ENCODE assay signal across 24 cellular contexts in genomic region chr9:75109210-75109839, GRCh38. TPM values are rescaled to one million over a fixed set of nuclear protein-coding genes. Genes with fewer than 3 reads are reported as not detected.
DNase-seq lines count a peak whose midpoint lies in the region; ATAC-seq, FAIRE-seq and TF ChIP-seq lines count a peak whose summit lies in the region.
"Had no signal": no experiment of that assay in that cellular context is flagged by ENCODE, and none has a peak within 500 bp of the region (broad histone marks: within the 10 kb centered on the region; RNA-seq: fewer than 3 reads in every experiment).

No MANE protein-coding gene starts in this region.

- peak overlapping the region in 7 of 8 donors; percentile 24 to 93 (median 87) for H3K27ac Mint-ChIP-seq in CD8-positive, alpha-beta memory T cell
- H3K27ac Mint-ChIP-seq: stimulated activated naive B cell treated with anti-CD40 and anti-IgM and Interleukin-4, amounts not matched to agents 10 μg/mL and 1 μg/mL and 100 μg/mL, for 72 hours; WTC11 had no signal

- no peak for TF ChIP-seq EP300 in K562 (IDR thresholded peaks at IDR 0.05; ENCODE audit: low read length)

- H3K4me3 ChIP-seq in CD8-positive, alpha-beta memory T cell (ENCODE audit: low read length) = no peak overlapping the region
- H3K4me3 ChIP-seq in K562 = no peak overlapping the region
- no peak overlapping the region for H3K4me3 ChIP-seq in fibroblast of villous mesenchyme (ENCODE audit: low read depth, low read length)
- H3K4me3 ChIP-seq: colonic mucosa, sigmoid colon, testis had no signal

- H2AFZ ChIP-seq in K562 (ENCODE audit: low read depth, low read length) = no peak overlapping the region

- ATAC-seq in K562 (no peak), omental fat pad (ENCODE audit: low FRiP score) (peak; percentile 42), GM18909 (IDR thresholded peaks at IDR 0.05; ENCODE audit: poor library complexity, unreplicated experiment) (no peak), HG03175 (IDR thresholded peaks at IDR 0.05; ENCODE audit: unreplicated experiment) (no peak)
- ATAC-seq: activated naive CD8-positive, alpha-beta T cell treated with anti-CD3 and anti-CD28 coated beads, Interleukin-2, amount 50 U/mL, for 24 hours; stimulated activated naive B cell treated with anti-CD40 and anti-IgM and Interleukin-4, amounts not matched to agents 10 μg/mL and 1 μg/mL and 100 μg/mL, for 72 hours; WTC11 had no signal

- no peaks in the 10 kb centered on the region for H3K79me2 ChIP-seq in K562 (ENCODE audit: control insufficient read depth, insufficient read depth, low read length)

- H3K36me3 Mint-ChIP-seq in CD8-positive, alpha-beta memory T cell = peaks cover 3 to 16% (median 4%) of the 10 kb centered on the region in 3 donors
- H3K36me3 Mint-ChIP-seq: WTC11 had no signal

- no peaks in the 10 kb centered on the region for H3K9me3 ChIP-seq in CD8-positive, alpha-beta memory T cell (ENCODE audit: low read length)
- H3K9me3 ChIP-seq in K562 (replicated peaks; ENCODE audit: control insufficient read depth, insufficient read depth, low read depth, low read length) = no peaks in the 10 kb centered on the region
- H3K9me3 ChIP-seq: colonic mucosa, sigmoid colon, testis had no signal

- WGBS in K562 (ENCODE audit: insufficient coverage, low coverage, missing lambda C conversion rate) = 95% methylated on average over 7 of the region's 7 CpGs

- in situ Hi-C loops in K562 (cut with MboI) = no loop called here

- no peak overlapping the region for H3K4me2 ChIP-seq in K562 (ENCODE audit: insufficient read depth, low read length)

- TF ChIP-seq CTCF in K562 (IDR thresholded peaks at IDR 0.05 in 2 of 3, conservative IDR thresholded peaks at IDR 0.05 in 1 of 3; ENCODE audit: insufficient read depth in 2 of 3, low read depth in 1 of 3, low read length in 3 of 3) (no peak), fibroblast of villous mesenchyme (IDR thresholded peaks at IDR 0.05; ENCODE audit: insufficient read depth, low read depth, low read length) (no peak), omental fat pad (IDR thresholded peaks at IDR 0.05) (no peak)

- H3K27me3 Mint-ChIP-seq in CD8-positive, alpha-beta memory T cell = no peaks in the 10 kb centered on the region
- H3K27me3 Mint-ChIP-seq: activated naive CD8-positive, alpha-beta T cell treated with anti-CD3 and anti-CD28 coated beads, Interleukin-2, amount 50 U/mL, for 24 hours; stimulated activated naive B cell treated with anti-CD40 and anti-IgM and Interleukin-4, amounts not matched to agents 10 μg/mL and 1 μg/mL and 100 μg/mL, for 72 hours had no signal

- CTCF ChIA-PET in CD8-positive, alpha-beta memory T cell (lab: Charles Lee) = interaction anchor here (1.8 kb wide), 1 partner anchor 76 kb away, joined by 4 read pairs; no protein-coding TSS in a partner anchor
- CTCF ChIA-PET in K562 (lab: Yijun Ruan, JAX; ENCODE audit: low intra/inter-chr PET ratio) = no interaction called here

- TF ChIP-seq RAD21 in K562 (CRISPR knock-in tag; conservative IDR thresholded peaks at IDR 0.05 in 1 of 2, IDR thresholded peaks at IDR 0.05 in 1 of 2) = no peak

- H3K27ac ChIP-seq in CD8-positive, alpha-beta memory T cell (ENCODE audit: low read depth, low read length) = no peak overlapping the region
- no peak overlapping the region for H3K27ac ChIP-seq in K562 (ENCODE audit: extremely low read depth, low read depth, low read length)
- H3K27ac ChIP-seq: colonic mucosa, foreskin keratinocyte had no signal

- no peak for TF ChIP-seq POLR2A in K562 (conservative IDR thresholded peaks at IDR 0.05)

- no peaks in the 10 kb centered on the region for H3K9me3 Mint-ChIP-seq in CD8-positive, alpha-beta memory T cell
- H3K9me3 Mint-ChIP-seq: activated naive CD8-positive, alpha-beta T cell treated with anti-CD3 and anti-CD28 coated beads, Interleukin-2, amount 50 U/mL, for 24 hours; nephron; T-helper 2 cell treated with Interferon-gamma antibody and Interleukin-4, amounts not matched to agents 5 μg/mL and 100 μg/mL, for 36 hours; WTC11 had no signal

- BruUV-seq in K562 (replicated peaks; lab: Mats Ljungman, UMichigan) = no TSS peak

- intact Hi-C loops in K562 (cut with micrococcal nuclease) = no loop called here

- H4K20me1 ChIP-seq in K562 (replicated peaks; ENCODE audit: control insufficient read depth, insufficient read depth, low read length) = no peaks in the 10 kb centered on the region

- POLR2A ChIA-PET in CD8-positive, alpha-beta memory T cell (lab: Charles Lee) = no interaction called here
- POLR2A ChIA-PET in K562 (lab: Yijun Ruan, JAX) = interaction anchor here (0.8 kb wide), 1 partner anchor 81 kb away, joined by 3 read pairs; the partner anchor contains the start of gene CARNMT1

- no peaks in the 10 kb centered on the region for H3K27me3 ChIP-seq in CD8-positive, alpha-beta memory T cell (ENCODE audit: insufficient read depth, low read length, poor library complexity, severe bottlenecking)
- H3K27me3 ChIP-seq in K562 (ENCODE audit: control insufficient read depth in 2 of 2, insufficient read depth in 2 of 2, low read length in 2 of 2) = no peaks in the 10 kb centered on the region
- H3K27me3 ChIP-seq: colonic mucosa, foreskin keratinocyte, sigmoid colon, testis had no signal

- H3K4me1 ChIP-seq in CD8-positive, alpha-beta memory T cell (ENCODE audit: insufficient read depth, low read length) = peaks cover 28% of the 10 kb centered on the region
- H3K4me1 ChIP-seq in K562 (replicated peaks in 1 of 2; ENCODE audit: control insufficient read depth in 2 of 2, insufficient read depth in 2 of 2, low read length in 2 of 2) = no peaks in the 10 kb centered on the region
- H3K4me1 ChIP-seq: foreskin keratinocyte had no signal

- H3K36me3 ChIP-seq in CD8-positive, alpha-beta memory T cell (ENCODE audit: insufficient read depth, low read length) = no peaks in the 10 kb centered on the region
- H3K36me3 ChIP-seq in K562 (ENCODE audit: control insufficient read depth, insufficient read depth, low read length) = no peaks in the 10 kb centered on the region
- H3K36me3 ChIP-seq: colonic mucosa, sigmoid colon had no signal

- H3K9ac ChIP-seq in K562 (ENCODE audit: insufficient read depth in 1 of 2, low read depth in 2 of 2, low read length in 2 of 2) = no peak overlapping the region

- no peaks in the 10 kb centered on the region for H3K9me1 ChIP-seq in K562 (ENCODE audit: control insufficient read depth, insufficient read depth, low read length)

- H3K4me1 Mint-ChIP-seq in CD8-positive, alpha-beta memory T cell = peaks cover 70 to 91% (median 89%) of the 10 kb centered on the region in 3 donors

- H3K4me3 Mint-ChIP-seq in CD8-positive, alpha-beta memory T cell = peak overlapping the region in 2 of 7 donors; percentile 34 to 52
- H3K4me3 Mint-ChIP-seq: activated naive CD8-positive, alpha-beta T cell treated with anti-CD3 and anti-CD28 coated beads, Interleukin-2, amount 50 U/mL, for 24 hours; nephron; stimulated activated naive B cell treated with anti-CD40 and anti-IgM and Interleukin-4, amounts not matched to agents 10 μg/mL and 1 μg/mL and 100 μg/mL, for 72 hours; T-helper 2 cell treated with Interferon-gamma antibody and Interleukin-4, amounts not matched to agents 5 μg/mL and 100 μg/mL, for 36 hours; WTC11 had no signal

- no peak for DNase-seq in CD8-positive, alpha-beta memory T cell
- no peak for DNase-seq in K562 (ENCODE audit: extremely low read depth in 1 of 4, low spot score in 3 of 4)
- peak; percentile 50 for DNase-seq in fibroblast of villous mesenchyme (ENCODE audit: low read depth)
- DNase-seq in omental fat pad (ENCODE audit: low spot score) = no peak
- DNase-seq in RKO (ENCODE audit: low spot score) = no peak
- DNase-seq in NOMO-1 treated with DMSO at 0.1 percent for 48 hours (lab: John Stamatoyannopoulos, UW; ENCODE audit: unreplicated experiment) = no peak
- DNase-seq: activated CD8-positive, alpha-beta memory T cell treated with anti-CD3 and anti-CD28 coated beads, Interleukin-2, amount 50 U/mL, for 48 hours; activated gamma-delta T cell; activated naive CD8-positive, alpha-beta T cell treated with anti-CD3 and anti-CD28 coated beads, Interleukin-2, amount 50 U/mL, for 24 hours; C1 segment of cervical spinal cord; colonic mucosa; foreskin keratinocyte; NCI-H1417 treated with DMSO at 0.1 percent for 48 hours; NCI-H2107; NCI-H446 treated with DMSO at 0.1 percent for 48 hours; stimulated activated naive B cell treated with anti-CD40 and anti-IgM and Interleukin-4, amounts not matched to agents 10 μg/mL and 1 μg/mL and 100 μg/mL, for 72 hours had no signal

- no peak for FAIRE-seq in K562 (lab: Jason Lieb, UNC)
- FAIRE-seq: H1 had no signal

RNA-seq across cellular contexts. Expression of gene OSTF1, which starts 21.0 kb away (rescaled TPM):
- 10 to 100 TPM; 71.9 to 76.0 TPM for total RNA-seq in CD8-positive, alpha-beta memory T cell
- polyA plus RNA-seq in CD8-positive, alpha-beta memory T cell = 170 TPM
- total RNA-seq in K562 (2011; cell fraction: chromatin; rRNA removed; ENCODE audit: low replicate concordance) = 1.7 and 2.1 TPM in 2 replicates
- total RNA-seq in K562 (2011; cell fraction: nucleolus; rRNA removed) = 1.0 and 1.6 TPM in 2 replicates
- total RNA-seq in K562 (2011; cell fraction: nucleoplasm; rRNA removed) = 1.5 and 1.8 TPM in 2 replicates
- total RNA-seq in K562 (2014; rRNA removed) (20.2 and 22.7 TPM in 2 replicates), K562 (2014; rRNA removed; fragmentation: Illumina TruSeq; extraction: Trizol) (24.3 and 26.8 TPM in 2 replicates), K562 (2015; rRNA removed; fragmentation: Illumina TruSeq; extraction: Trizol) (35.4 and 37.3 TPM in 2 replicates), K562 (2021) (25.1 and 25.8 TPM in 2 replicates), fibroblast of villous mesenchyme (30.6 and 31.1 TPM in 2 replicates), omental fat pad (10 to 100 TPM; 30.7 to 58.6 (median 37.3) TPM)
- polyA plus RNA-seq in K562 (2011; rRNA removed) (16.6 and 20.5 TPM in 2 replicates), K562 (2014; fragmentation: Illumina TruSeq; extraction: Trizol) (24.5 and 24.9 TPM in 2 replicates), K562 (2014; fragmentation: Nextera tagmentation; extraction: Ambion mirVana) (10 to 100 TPM; 15.0 to 23.0 TPM), K562 (2014; rRNA removed) (16.5 and 16.6 TPM in 2 replicates)
- 6.5 and 10.2 TPM in 2 replicates for polyA plus RNA-seq in K562 (2011; cell fraction: cytosol; rRNA removed)
- 2.8 and 6.8 TPM in 2 replicates for polyA plus RNA-seq in K562 (2011; cell fraction: nucleus; rRNA removed)
- polyA plus RNA-seq in K562 (2012) = 33.5 and 38.3 TPM in 2 replicates
- polyA minus RNA-seq in K562 (2011; rRNA and poly(A)+ RNA removed) = 52.6 and 53.0 TPM in 2 replicates
- polyA minus RNA-seq in K562 (2011; cell fraction: cytosol; rRNA and poly(A)+ RNA removed) = 15.8 and 23.3 TPM in 2 replicates
- 2.2 and 6.3 TPM in 2 replicates for polyA minus RNA-seq in K562 (2011; cell fraction: nucleus; rRNA and poly(A)+ RNA removed)

RNA-seq across cellular contexts. Expression of gene NMRK1, which starts 21.4 kb away (rescaled TPM):
- total RNA-seq in CD8-positive, alpha-beta memory T cell = 10 to 100 TPM; 14.1 to 14.6 TPM
- polyA plus RNA-seq in CD8-positive, alpha-beta memory T cell = 48.4 TPM
- 4.2 and 6.2 TPM in 2 replicates for total RNA-seq in K562 (2011; cell fraction: chromatin; rRNA removed; ENCODE audit: low replicate concordance)
- total RNA-seq in K562 (2011; cell fraction: nucleolus; rRNA removed) = 2.2 and 5.0 TPM in 2 replicates
- 2.7 and 5.5 TPM in 2 replicates for total RNA-seq in K562 (2011; cell fraction: nucleoplasm; rRNA removed)
- total RNA-seq in K562 (2014; rRNA removed) = 1.2 and 2.0 TPM in 2 replicates
- 1.7 and 2.0 TPM in 2 replicates for total RNA-seq in K562 (2014; rRNA removed; fragmentation: Illumina TruSeq; extraction: Trizol)
- total RNA-seq in K562 (2015; rRNA removed; fragmentation: Illumina TruSeq; extraction: Trizol) = 1.1 and 1.9 TPM in 2 replicates
- total RNA-seq in K562 (2021) = 2.8 and 3.0 TPM in 2 replicates
- polyA plus RNA-seq in K562 (2011; rRNA removed) = 3.5 and 5.0 TPM in 2 replicates
- polyA plus RNA-seq in K562 (2011; cell fraction: cytosol; rRNA removed) = 1.2 and 2.1 TPM in 2 replicates
- polyA plus RNA-seq in K562 (2011; cell fraction: nucleus; rRNA removed) = 4.0 and 7.1 TPM in 2 replicates
- 2.4 and 4.1 TPM in 2 replicates for polyA plus RNA-seq in K562 (2012)
- polyA plus RNA-seq in K562 (2014; fragmentation: Illumina TruSeq; extraction: Trizol) = 1.1 and 1.9 TPM in 2 replicates
- 1 to 10 TPM; 1.3 to 2.0 TPM for polyA plus RNA-seq in K562 (2014; fragmentation: Nextera tagmentation; extraction: Ambion mirVana)
- 1.1 and 2.3 TPM in 2 replicates for polyA plus RNA-seq in K562 (2014; rRNA removed)
- polyA minus RNA-seq in K562 (2011; rRNA and poly(A)+ RNA removed) = 1.4 and 1.9 TPM in 2 replicates
- polyA minus RNA-seq in K562 (2011; cell fraction: cytosol; rRNA and poly(A)+ RNA removed) = not detected in 2 replicates
- 1.9 and 5.0 TPM in 2 replicates for polyA minus RNA-seq in K562 (2011; cell fraction: nucleus; rRNA and poly(A)+ RNA removed)
- total RNA-seq in fibroblast of villous mesenchyme = 8.6 and 11.9 TPM in 2 replicates
- 10 to 100 TPM; 13.6 to 42.6 (median 24.0) TPM for total RNA-seq in omental fat pad
